ENCODE assay signal across 24 cellular contexts in the genomic region with DNA sequence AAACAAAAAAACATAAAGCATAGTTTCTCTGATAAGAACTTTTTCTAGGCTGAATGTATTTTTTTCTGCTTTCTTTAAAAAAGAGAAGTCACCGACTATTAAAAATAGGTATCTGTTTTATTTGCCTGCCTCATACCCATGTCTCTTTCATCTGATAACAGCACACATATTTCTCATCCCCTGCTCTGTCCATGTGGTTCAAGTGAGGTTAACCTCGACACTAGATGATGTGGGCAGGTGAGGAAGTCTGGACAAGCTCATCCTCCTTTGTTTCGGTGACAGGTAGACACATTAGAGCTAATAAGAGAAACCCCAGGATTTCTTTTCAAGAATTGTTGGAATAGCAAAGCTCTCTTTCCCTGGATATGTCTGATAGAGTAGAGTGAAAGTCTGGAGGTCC.
"Had no signal": no experiment of that assay in that cellular context is flagged by ENCODE, and none has a peak within 500 bp of the region (broad histone marks: within the 10 kb centered on the region; RNA-seq: fewer than 3 reads in every experiment).

No MANE protein-coding gene starts in this region.

- ATAC-seq: naive thymus-derived CD8-positive, alpha-beta T cell; natural killer cell treated with Interleukin-12 subunit alpha and Interleukin-12 subunit beta and Interleukin-15 and Interleukin-18, amount 100 ng/mL, for 72 hours; psoas muscle; right cardiac atrium; right lobe of liver; stimulated activated effector memory CD8-positive, alpha-beta T cell treated with anti-CD3 and anti-CD28 coated beads, Interleukin-12 subunit alpha, Interleukin-12 subunit beta, amount 100 ng/mL, for 72 hours; stimulated activated naive B cell treated with anti-CD40 and anti-IgM and Interleukin-4, amounts not matched to agents 10 μg/mL and 1 μg/mL and 100 μg/mL, for 72 hours; upper lobe of right lung had no signal

- H3K36me3 Mint-ChIP-seq: naive thymus-derived CD8-positive, alpha-beta T cell; natural killer cell treated with Interleukin-12 subunit alpha and Interleukin-12 subunit beta and Interleukin-15 and Interleukin-18, amount 100 ng/mL, for 72 hours; stimulated activated effector memory CD8-positive, alpha-beta T cell treated with anti-CD3 and anti-CD28 coated beads, Interleukin-12 subunit alpha, Interleukin-12 subunit beta, amount 100 ng/mL, for 72 hours; stimulated activated naive B cell treated with anti-CD40 and anti-IgM and Interleukin-4, amounts not matched to agents 10 μg/mL and 1 μg/mL and 100 μg/mL, for 72 hours had no signal

- H3K4me3 Mint-ChIP-seq: naive thymus-derived CD8-positive, alpha-beta T cell; natural killer cell treated with Interleukin-12 subunit alpha and Interleukin-12 subunit beta and Interleukin-15 and Interleukin-18, amount 100 ng/mL, for 72 hours; nephron progenitor cell; neural crest cell; stimulated activated effector memory CD8-positive, alpha-beta T cell treated with anti-CD3 and anti-CD28 coated beads, Interleukin-12 subunit alpha, Interleukin-12 subunit beta, amount 100 ng/mL, for 72 hours; stimulated activated naive B cell treated with anti-CD40 and anti-IgM and Interleukin-4, amounts not matched to agents 10 μg/mL and 1 μg/mL and 100 μg/mL, for 72 hours; stimulated activated naive CD8-positive, alpha-beta T cell treated with anti-CD3 and anti-CD28 coated beads, Interleukin-15, Interleukin-2, amounts not matched to agents 100 ng/mL and 50 ng/mL, for 24 hours had no signal

- H3K4me1 Mint-ChIP-seq: naive thymus-derived CD8-positive, alpha-beta T cell; nephron progenitor cell; neural crest cell; stimulated activated effector memory CD8-positive, alpha-beta T cell treated with anti-CD3 and anti-CD28 coated beads, Interleukin-12 subunit alpha, Interleukin-12 subunit beta, amount 100 ng/mL, for 72 hours; stimulated activated naive B cell treated with anti-CD40 and anti-IgM and Interleukin-4, amounts not matched to agents 10 μg/mL and 1 μg/mL and 100 μg/mL, for 72 hours had no signal

- H3K27ac Mint-ChIP-seq: naive thymus-derived CD8-positive, alpha-beta T cell; natural killer cell treated with Interleukin-12 subunit alpha and Interleukin-12 subunit beta and Interleukin-15 and Interleukin-18, amount 100 ng/mL, for 72 hours; nephron progenitor cell; progenitor cell of endocrine pancreas; stimulated activated effector memory CD8-positive, alpha-beta T cell treated with anti-CD3 and anti-CD28 coated beads, Interleukin-12 subunit alpha, Interleukin-12 subunit beta, amount 100 ng/mL, for 72 hours; stimulated activated naive B cell treated with anti-CD40 and anti-IgM and Interleukin-4, amounts not matched to agents 10 μg/mL and 1 μg/mL and 100 μg/mL, for 72 hours; stimulated activated naive CD8-positive, alpha-beta T cell treated with anti-CD3 and anti-CD28 coated beads, Interleukin-15, Interleukin-2, amounts not matched to agents 100 ng/mL and 50 ng/mL, for 24 hours had no signal

- H3K27me3 Mint-ChIP-seq: natural killer cell treated with Interleukin-12 subunit alpha and Interleukin-12 subunit beta and Interleukin-15 and Interleukin-18, amount 100 ng/mL, for 72 hours; progenitor cell of endocrine pancreas; stimulated activated naive B cell treated with anti-CD40 and anti-IgM and Interleukin-4, amounts not matched to agents 10 μg/mL and 1 μg/mL and 100 μg/mL, for 72 hours; stimulated activated naive CD8-positive, alpha-beta T cell treated with anti-CD3 and anti-CD28 coated beads, Interleukin-15, Interleukin-2, amounts not matched to agents 100 ng/mL and 50 ng/mL, for 24 hours had no signal

- H3K9me3 Mint-ChIP-seq: naive thymus-derived CD8-positive, alpha-beta T cell; nephron progenitor cell; neural crest cell; stimulated activated naive CD8-positive, alpha-beta T cell treated with anti-CD3 and anti-CD28 coated beads, Interleukin-15, Interleukin-2, amounts not matched to agents 100 ng/mL and 50 ng/mL, for 24 hours had no signal

- DNase-seq: naive thymus-derived CD8-positive, alpha-beta T cell; nephron progenitor cell; posterior cingulate gyrus; psoas muscle; right cardiac atrium; right lobe of liver; sigmoid colon; small intestine; stimulated activated CD4-positive, alpha-beta T cell treated with anti-CD3 and anti-CD28 coated beads, Interleukin-15, amount 100 ng/mL, for 24 hours; stimulated activated CD4-positive, alpha-beta T cell treated with anti-CD3 and anti-CD28 coated beads, Interleukin-2, amount 100 ng/mL, for 24 hours; stimulated activated CD4-positive, alpha-beta T cell treated with anti-CD3 and anti-CD28 coated beads, Interleukin-2, amount 100 ng/mL, for 48 hours; stimulated activated CD4-positive, alpha-beta T cell treated with anti-CD3 and anti-CD28 coated beads, Interleukin-4, amount 100 ng/mL, for 24 hours; stimulated activated naive B cell treated with anti-CD40 and anti-IgM and Interleukin-4, amounts not matched to agents 10 μg/mL and 1 μg/mL and 100 μg/mL, for 72 hours; stimulated activated naive CD4-positive, alpha-beta T cell treated with Interleukin-2 at 50 U/mL for 16 hours; stomach; thyroid gland; trophoblast cell; upper lobe of right lung; uterus had no signal
